ENCODE assay signal across 8 cellular contexts in genomic region chr1:167533851-167534300, GRCh38. TPM values are rescaled to one million over a fixed set of nuclear protein-coding genes. Genes with fewer than 3 reads are reported as not detected.
DNase-seq lines count a peak whose midpoint lies in the region; ATAC-seq and TF ChIP-seq lines count a peak whose summit lies in the region.

No MANE protein-coding gene starts in this region.

- TF ChIP-seq CTCF in cardiac muscle cell (IDR thresholded peaks at IDR 0.05; ENCODE audit: low read depth, low read length): peak; percentile 92

- peaks cover 8% of the 10 kb centered on the region for H3K27me3 Mint-ChIP-seq in activated naive CD8-positive, alpha-beta T cell treated with anti-CD3 and anti-CD28 coated beads, Interleukin-2, amount 10 ng/mL, durations not matched to agents 7 days and 5 days

- H3K4me1 Mint-ChIP-seq in activated naive CD8-positive, alpha-beta T cell treated with anti-CD3 and anti-CD28 coated beads, Interleukin-2, amount 10 ng/mL, durations not matched to agents 7 days and 5 days: peaks cover 7% of the 10 kb centered on the region

- H3K9me3 Mint-ChIP-seq in activated naive CD8-positive, alpha-beta T cell treated with anti-CD3 and anti-CD28 coated beads, Interleukin-2, amount 10 ng/mL, durations not matched to agents 7 days and 5 days: no peaks in the 10 kb centered on the region

- H3K27ac ChIP-seq in cardiac muscle cell: peak overlapping the region; percentile 76

- DNase-seq in C1 segment of cervical spinal cord (lab: John Stamatoyannopoulos, UW) (peak in 10 of 14 donors; percentile 10 to 64 (median 34)), NAMALWA (ENCODE audit: low spot score) (peak; percentile 82), SKM-1 treated with dmso at 0.1 percent for 144 hours (lab: John Stamatoyannopoulos, UW; ENCODE audit: unreplicated experiment) (peak; percentile 69), cardiac muscle cell (ENCODE audit: low read depth in 1 of 2, low spot score in 1 of 2) (peak; percentile 76 to 90), posterior vena cava (ENCODE audit: low spot score) (peak; percentile 88)
- peak; percentile 67 for DNase-seq in activated naive CD8-positive, alpha-beta T cell treated with anti-CD3 and anti-CD28 coated beads, Interleukin-2, amount 10 ng/mL, durations not matched to agents 7 days and 5 days

- intact Hi-C loops in posterior vena cava (cut with DNase I): loop anchor here in 1 of 2 donors (10.0 kb wide), 1 partner anchor 469 kb away; no protein-coding TSS in a partner anchor

- no peak overlapping the region for H3K4me3 ChIP-seq in cardiac muscle cell

- no peak overlapping the region for H3K4me3 Mint-ChIP-seq in activated naive CD8-positive, alpha-beta T cell treated with anti-CD3 and anti-CD28 coated beads, Interleukin-2, amount 10 ng/mL, durations not matched to agents 7 days and 5 days

- ATAC-seq in GM21447 (IDR thresholded peaks at IDR 0.05; ENCODE audit: unreplicated experiment) (peak; percentile 61), GM18520 (IDR thresholded peaks at IDR 0.05; ENCODE audit: unreplicated experiment) (no peak)
- ATAC-seq in activated naive CD8-positive, alpha-beta T cell treated with anti-CD3 and anti-CD28 coated beads, Interleukin-2, amount 10 ng/mL, durations not matched to agents 7 days and 5 days (ENCODE audit: low read depth): peak; percentile 66

- no peaks in the 10 kb centered on the region for H3K36me3 ChIP-seq in cardiac muscle cell

- H3K27ac Mint-ChIP-seq in activated naive CD8-positive, alpha-beta T cell treated with anti-CD3 and anti-CD28 coated beads, Interleukin-2, amount 10 ng/mL, durations not matched to agents 7 days and 5 days: no peak overlapping the region

- no peaks in the 10 kb centered on the region for H3K36me3 Mint-ChIP-seq in activated naive CD8-positive, alpha-beta T cell treated with anti-CD3 and anti-CD28 coated beads, Interleukin-2, amount 10 ng/mL, durations not matched to agents 7 days and 5 days

- H3K4me1 ChIP-seq in cardiac muscle cell (ENCODE audit: low read depth): peaks cover 4% of the 10 kb centered on the region

- H3K27me3 ChIP-seq in cardiac muscle cell: no peaks in the 10 kb centered on the region

- POLR2A ChIA-PET in activated naive CD8-positive, alpha-beta T cell treated with anti-CD3 and anti-CD28 coated beads, Interleukin-2, amount 10 ng/mL, durations not matched to agents 7 days and 5 days (lab: Charles Lee): interaction anchor here (1.2 to 3.1 kb wide), 3 partner anchors 16 to 121 kb away, joined by 3 to 12 read pairs (median 3); partner anchors contain the start of gene CD247

- H3K9me3 ChIP-seq in cardiac muscle cell (ENCODE audit: low read depth): no peaks in the 10 kb centered on the region

RNA-seq across cellular contexts. Expression of gene CD247, which starts 15.5 kb away (rescaled TPM):
- total RNA-seq in activated naive CD8-positive, alpha-beta T cell treated with anti-CD3 and anti-CD28 coated beads, Interleukin-2, amount 10 ng/mL, durations not matched to agents 7 days and 5 days: 100 to 1,000 TPM; 252 to 276 TPM
- 0.56 and 0.80 TPM in 2 replicates for total RNA-seq in cardiac muscle cell
- polyA plus RNA-seq in cardiac muscle cell: 1.6 TPM in 1 of 2 replicates, not detected in the other
- total RNA-seq in posterior vena cava: 1 to 10 TPM; 1.3 to 2.0 TPM

RNA-seq across cellular contexts. Expression of gene CREG1, which starts 19.7 kb away (rescaled TPM):
- 10 to 100 TPM in 1 of 2 experiments, 1 to 10 TPM in 1; 9.8 to 11.2 TPM for total RNA-seq in activated naive CD8-positive, alpha-beta T cell treated with anti-CD3 and anti-CD28 coated beads, Interleukin-2, amount 10 ng/mL, durations not matched to agents 7 days and 5 days
- 138 and 139 TPM in 2 replicates for total RNA-seq in cardiac muscle cell
- 125 and 127 TPM in 2 replicates for polyA plus RNA-seq in cardiac muscle cell
- total RNA-seq in posterior vena cava: 100 to 1,000 TPM; 105 to 138 TPM

Comparison
In these comparisons a context has a peak if more than half of its experiments do, and no peak if none do; other contexts are left out.
1. DNase-seq: peak in every context shown above with its lines; median percentile 88 in posterior vena cava; 83 in cardiac muscle cell; 82 in NAMALWA; 69 in SKM-1 treated with dmso at 0.1 percent for 144 hours; 67 in activated naive CD8-positive, alpha-beta T cell treated with anti-CD3 and anti-CD28 coated beads, Interleukin-2, amount 10 ng/mL, durations not matched to agents 7 days and 5 days; 34 in C1 segment of cervical spinal cord.
2. RNA of gene CD247, which starts 15.5 kb away (total RNA-seq): 252 to 276 TPM in activated naive CD8-positive, alpha-beta T cell treated with anti-CD3 and anti-CD28 coated beads, Interleukin-2, amount 10 ng/mL, durations not matched to agents 7 days and 5 days; 1.3 to 2.0 TPM in posterior vena cava and 0.56 to 0.80 TPM in cardiac muscle cell; every median in the first group is over 10 times any median in the second.
3. RNA of gene CREG1, which starts 19.7 kb away (total RNA-seq): 138 to 139 TPM in cardiac muscle cell and 105 to 138 TPM in posterior vena cava; 9.8 to 11.2 TPM in activated naive CD8-positive, alpha-beta T cell treated with anti-CD3 and anti-CD28 coated beads, Interleukin-2, amount 10 ng/mL, durations not matched to agents 7 days and 5 days; every median in the first group is over 4 times any median in the second.